ENCODE assay signal across 1 cellular context in genomic region chr3:186630950-186631624, GRCh38.
A peak's percentile ranks its signal among the peaks of the same experiment; 100 is the strongest.
TF ChIP-seq lines count a peak whose summit lies in the region.

No MANE protein-coding gene starts in this region.

TF ChIP-seq in HepG2, 621 proteins besides CTCF, POLR2A, EP300 and RAD21 (continued from another document and continues in another):
- TF ChIP-seq ZNF609 (CRISPR knock-in tag; IDR thresholded peaks at IDR 0.05; ENCODE audit: borderline replicate concordance), result peak; percentile 85
- peak; percentile 21; the same call in 1 of the 2 replicates for TF ChIP-seq ZFP91 (CRISPR knock-in tag; IDR thresholded peaks at IDR 0.05; ENCODE audit: borderline replicate concordance)
- TF ChIP-seq, protein P1, sequence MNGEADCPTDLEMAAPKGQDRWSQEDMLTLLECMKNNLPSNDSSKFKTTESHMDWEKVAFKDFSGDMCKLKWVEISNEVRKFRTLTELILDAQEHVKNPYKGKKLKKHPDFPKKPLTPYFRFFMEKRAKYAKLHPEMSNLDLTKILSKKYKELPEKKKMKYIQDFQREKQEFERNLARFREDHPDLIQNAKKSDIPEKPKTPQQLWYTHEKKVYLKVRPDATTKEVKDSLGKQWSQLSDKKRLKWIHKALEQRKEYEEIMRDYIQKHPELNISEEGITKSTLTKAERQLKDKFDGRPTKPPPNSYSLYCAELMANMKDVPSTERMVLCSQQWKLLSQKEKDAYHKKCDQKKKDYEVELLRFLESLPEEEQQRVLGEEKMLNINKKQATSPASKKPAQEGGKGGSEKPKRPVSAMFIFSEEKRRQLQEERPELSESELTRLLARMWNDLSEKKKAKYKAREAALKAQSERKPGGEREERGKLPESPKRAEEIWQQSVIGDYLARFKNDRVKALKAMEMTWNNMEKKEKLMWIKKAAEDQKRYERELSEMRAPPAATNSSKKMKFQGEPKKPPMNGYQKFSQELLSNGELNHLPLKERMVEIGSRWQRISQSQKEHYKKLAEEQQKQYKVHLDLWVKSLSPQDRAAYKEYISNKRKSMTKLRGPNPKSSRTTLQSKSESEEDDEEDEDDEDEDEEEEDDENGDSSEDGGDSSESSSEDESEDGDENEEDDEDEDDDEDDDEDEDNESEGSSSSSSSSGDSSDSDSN (CRISPR knock-in tag; IDR thresholded peaks at IDR 0.05), result peak; percentile 51; the same call in 1 of the 2 replicates
- 0 out of 2 replicates have a peak, but pooled peaks have one; percentile 33 for TF ChIP-seq KDM2A (CRISPR knock-in tag; IDR thresholded peaks at IDR 0.05; ENCODE audit: borderline replicate concordance, low read depth)
- TF ChIP-seq, protein P2, sequence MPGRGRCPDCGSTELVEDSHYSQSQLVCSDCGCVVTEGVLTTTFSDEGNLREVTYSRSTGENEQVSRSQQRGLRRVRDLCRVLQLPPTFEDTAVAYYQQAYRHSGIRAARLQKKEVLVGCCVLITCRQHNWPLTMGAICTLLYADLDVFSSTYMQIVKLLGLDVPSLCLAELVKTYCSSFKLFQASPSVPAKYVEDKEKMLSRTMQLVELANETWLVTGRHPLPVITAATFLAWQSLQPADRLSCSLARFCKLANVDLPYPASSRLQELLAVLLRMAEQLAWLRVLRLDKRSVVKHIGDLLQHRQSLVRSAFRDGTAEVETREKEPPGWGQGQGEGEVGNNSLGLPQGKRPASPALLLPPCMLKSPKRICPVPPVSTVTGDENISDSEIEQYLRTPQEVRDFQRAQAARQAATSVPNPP (CRISPR knock-in tag; IDR thresholded peaks at IDR 0.05), result peak; percentile 65; the same call in 1 of the 2 replicates
- peak; percentile 92 for TF ChIP-seq RXRB (CRISPR knock-in tag; IDR thresholded peaks at IDR 0.05; ENCODE audit: borderline replicate concordance)
- TF ChIP-seq FOSL2 (CRISPR knock-in tag; IDR thresholded peaks at IDR 0.05), result peak; percentile 64
- TF ChIP-seq, protein P3, sequence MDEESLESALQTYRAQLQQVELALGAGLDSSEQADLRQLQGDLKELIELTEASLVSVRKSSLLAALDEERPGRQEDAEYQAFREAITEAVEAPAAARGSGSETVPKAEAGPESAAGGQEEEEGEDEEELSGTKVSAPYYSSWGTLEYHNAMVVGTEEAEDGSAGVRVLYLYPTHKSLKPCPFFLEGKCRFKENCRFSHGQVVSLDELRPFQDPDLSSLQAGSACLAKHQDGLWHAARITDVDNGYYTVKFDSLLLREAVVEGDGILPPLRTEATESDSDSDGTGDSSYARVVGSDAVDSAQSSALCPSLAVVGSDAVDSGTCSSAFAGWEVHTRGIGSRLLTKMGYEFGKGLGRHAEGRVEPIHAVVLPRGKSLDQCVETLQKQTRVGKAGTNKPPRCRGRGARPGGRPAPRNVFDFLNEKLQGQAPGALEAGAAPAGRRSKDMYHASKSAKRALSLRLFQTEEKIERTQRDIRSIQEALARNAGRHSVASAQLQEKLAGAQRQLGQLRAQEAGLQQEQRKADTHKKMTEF (CRISPR knock-in tag; IDR thresholded peaks at IDR 0.05), result peak; percentile 72
- TF ChIP-seq SP4 (CRISPR knock-in tag; IDR thresholded peaks at IDR 0.05), result peak; percentile 62
- TF ChIP-seq SALL2 (CRISPR knock-in tag; IDR thresholded peaks at IDR 0.05), result peak; percentile 78; the same call in 1 of the 2 replicates
- TF ChIP-seq ZNF260 (CRISPR knock-in tag; IDR thresholded peaks at IDR 0.05; ENCODE audit: borderline replicate concordance, low read depth), result no peak
- TF ChIP-seq ARID3A (IDR thresholded peaks at IDR 0.05; ENCODE audit: low read depth, low read length), result peak; percentile 68
- TF ChIP-seq CCDC6 (CRISPR knock-in tag; IDR thresholded peaks at IDR 0.05), result peak; percentile 80
- peak; percentile 40; the same call in 1 of the 2 replicates for TF ChIP-seq ZNF770 (CRISPR knock-in tag; IDR thresholded peaks at IDR 0.05)
- peak; percentile 65; the same call in 1 of the 2 replicates for TF ChIP-seq FOXC1 (CRISPR knock-in tag; IDR thresholded peaks at IDR 0.05; ENCODE audit: borderline replicate concordance)
- peak; percentile 68; the same call in 1 of the 2 replicates for TF ChIP-seq ZSCAN31 (CRISPR knock-in tag; IDR thresholded peaks at IDR 0.05; ENCODE audit: low read depth)
- no peak for TF ChIP-seq RBM22 (optimal IDR thresholded peaks at IDR 0.05; ENCODE audit: low read length)
- peak; percentile 73; the same call in 1 of the 2 replicates for TF ChIP-seq ZNF280D (CRISPR knock-in tag; IDR thresholded peaks at IDR 0.05)
- TF ChIP-seq ZNF251 (CRISPR knock-in tag; IDR thresholded peaks at IDR 0.05), result no peak
- TF ChIP-seq, protein P4, sequence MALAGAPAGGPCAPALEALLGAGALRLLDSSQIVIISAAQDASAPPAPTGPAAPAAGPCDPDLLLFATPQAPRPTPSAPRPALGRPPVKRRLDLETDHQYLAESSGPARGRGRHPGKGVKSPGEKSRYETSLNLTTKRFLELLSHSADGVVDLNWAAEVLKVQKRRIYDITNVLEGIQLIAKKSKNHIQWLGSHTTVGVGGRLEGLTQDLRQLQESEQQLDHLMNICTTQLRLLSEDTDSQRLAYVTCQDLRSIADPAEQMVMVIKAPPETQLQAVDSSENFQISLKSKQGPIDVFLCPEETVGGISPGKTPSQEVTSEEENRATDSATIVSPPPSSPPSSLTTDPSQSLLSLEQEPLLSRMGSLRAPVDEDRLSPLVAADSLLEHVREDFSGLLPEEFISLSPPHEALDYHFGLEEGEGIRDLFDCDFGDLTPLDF (CRISPR knock-in tag; IDR thresholded peaks at IDR 0.05), result no peak; the same call in 1 of the 2 replicates
- TF ChIP-seq ZNF562 (CRISPR knock-in tag; IDR thresholded peaks at IDR 0.05; ENCODE audit: borderline replicate concordance), result no peak
- 0 out of 2 replicates have a peak, but pooled peaks have one; percentile 40 for TF ChIP-seq ZNF557 (CRISPR knock-in tag; IDR thresholded peaks at IDR 0.05)
- TF ChIP-seq KDM6A (CRISPR knock-in tag; IDR thresholded peaks at IDR 0.05; ENCODE audit: low read depth), result peak; percentile 66; the same call in 1 of the 2 replicates
- TF ChIP-seq MEIS2 (CRISPR knock-in tag; IDR thresholded peaks at IDR 0.05), result peak; percentile 51; the same call in 1 of the 2 replicates
- TF ChIP-seq YEATS2 (CRISPR knock-in tag; IDR thresholded peaks at IDR 0.05; ENCODE audit: borderline replicate concordance), result no peak; the same call in 1 of the 2 replicates
- 0 out of 2 replicates have a peak, but pooled peaks have one; percentile 40 for TF ChIP-seq FLYWCH1 (CRISPR knock-in tag; IDR thresholded peaks at IDR 0.05)
- TF ChIP-seq HINFP (CRISPR knock-in tag; IDR thresholded peaks at IDR 0.05; ENCODE audit: low read depth), result peak; percentile 40; the same call in 1 of the 2 replicates
- 0 out of 2 replicates have a peak, but pooled peaks have one; percentile 33 for TF ChIP-seq ZNF44 (CRISPR knock-in tag; IDR thresholded peaks at IDR 0.05)
- 0 out of 2 replicates have a peak, but pooled peaks have one; percentile 46 for TF ChIP-seq PPARG (CRISPR knock-in tag; conservative IDR thresholded peaks at IDR 0.05)
